1 cellular context compared by ENCODE assay signal in genomic region chr12:112734859-112735258, GRCh38.
TF ChIP-seq lines count a peak whose summit lies in the region.

No MANE protein-coding gene starts in this region.

TF ChIP-seq in GM23338, 12 proteins besides CTCF, POLR2A, EP300 and RAD21 (continued from another document):
- TF ChIP-seq CREB1 (CRISPR knock-in tag; IDR thresholded peaks at IDR 0.05; ENCODE audit: low read depth) (no peak), JUNB (IDR thresholded peaks at IDR 0.05; ENCODE audit: unreplicated experiment) (no peak)
- TF ChIP-seq, protein P1, sequence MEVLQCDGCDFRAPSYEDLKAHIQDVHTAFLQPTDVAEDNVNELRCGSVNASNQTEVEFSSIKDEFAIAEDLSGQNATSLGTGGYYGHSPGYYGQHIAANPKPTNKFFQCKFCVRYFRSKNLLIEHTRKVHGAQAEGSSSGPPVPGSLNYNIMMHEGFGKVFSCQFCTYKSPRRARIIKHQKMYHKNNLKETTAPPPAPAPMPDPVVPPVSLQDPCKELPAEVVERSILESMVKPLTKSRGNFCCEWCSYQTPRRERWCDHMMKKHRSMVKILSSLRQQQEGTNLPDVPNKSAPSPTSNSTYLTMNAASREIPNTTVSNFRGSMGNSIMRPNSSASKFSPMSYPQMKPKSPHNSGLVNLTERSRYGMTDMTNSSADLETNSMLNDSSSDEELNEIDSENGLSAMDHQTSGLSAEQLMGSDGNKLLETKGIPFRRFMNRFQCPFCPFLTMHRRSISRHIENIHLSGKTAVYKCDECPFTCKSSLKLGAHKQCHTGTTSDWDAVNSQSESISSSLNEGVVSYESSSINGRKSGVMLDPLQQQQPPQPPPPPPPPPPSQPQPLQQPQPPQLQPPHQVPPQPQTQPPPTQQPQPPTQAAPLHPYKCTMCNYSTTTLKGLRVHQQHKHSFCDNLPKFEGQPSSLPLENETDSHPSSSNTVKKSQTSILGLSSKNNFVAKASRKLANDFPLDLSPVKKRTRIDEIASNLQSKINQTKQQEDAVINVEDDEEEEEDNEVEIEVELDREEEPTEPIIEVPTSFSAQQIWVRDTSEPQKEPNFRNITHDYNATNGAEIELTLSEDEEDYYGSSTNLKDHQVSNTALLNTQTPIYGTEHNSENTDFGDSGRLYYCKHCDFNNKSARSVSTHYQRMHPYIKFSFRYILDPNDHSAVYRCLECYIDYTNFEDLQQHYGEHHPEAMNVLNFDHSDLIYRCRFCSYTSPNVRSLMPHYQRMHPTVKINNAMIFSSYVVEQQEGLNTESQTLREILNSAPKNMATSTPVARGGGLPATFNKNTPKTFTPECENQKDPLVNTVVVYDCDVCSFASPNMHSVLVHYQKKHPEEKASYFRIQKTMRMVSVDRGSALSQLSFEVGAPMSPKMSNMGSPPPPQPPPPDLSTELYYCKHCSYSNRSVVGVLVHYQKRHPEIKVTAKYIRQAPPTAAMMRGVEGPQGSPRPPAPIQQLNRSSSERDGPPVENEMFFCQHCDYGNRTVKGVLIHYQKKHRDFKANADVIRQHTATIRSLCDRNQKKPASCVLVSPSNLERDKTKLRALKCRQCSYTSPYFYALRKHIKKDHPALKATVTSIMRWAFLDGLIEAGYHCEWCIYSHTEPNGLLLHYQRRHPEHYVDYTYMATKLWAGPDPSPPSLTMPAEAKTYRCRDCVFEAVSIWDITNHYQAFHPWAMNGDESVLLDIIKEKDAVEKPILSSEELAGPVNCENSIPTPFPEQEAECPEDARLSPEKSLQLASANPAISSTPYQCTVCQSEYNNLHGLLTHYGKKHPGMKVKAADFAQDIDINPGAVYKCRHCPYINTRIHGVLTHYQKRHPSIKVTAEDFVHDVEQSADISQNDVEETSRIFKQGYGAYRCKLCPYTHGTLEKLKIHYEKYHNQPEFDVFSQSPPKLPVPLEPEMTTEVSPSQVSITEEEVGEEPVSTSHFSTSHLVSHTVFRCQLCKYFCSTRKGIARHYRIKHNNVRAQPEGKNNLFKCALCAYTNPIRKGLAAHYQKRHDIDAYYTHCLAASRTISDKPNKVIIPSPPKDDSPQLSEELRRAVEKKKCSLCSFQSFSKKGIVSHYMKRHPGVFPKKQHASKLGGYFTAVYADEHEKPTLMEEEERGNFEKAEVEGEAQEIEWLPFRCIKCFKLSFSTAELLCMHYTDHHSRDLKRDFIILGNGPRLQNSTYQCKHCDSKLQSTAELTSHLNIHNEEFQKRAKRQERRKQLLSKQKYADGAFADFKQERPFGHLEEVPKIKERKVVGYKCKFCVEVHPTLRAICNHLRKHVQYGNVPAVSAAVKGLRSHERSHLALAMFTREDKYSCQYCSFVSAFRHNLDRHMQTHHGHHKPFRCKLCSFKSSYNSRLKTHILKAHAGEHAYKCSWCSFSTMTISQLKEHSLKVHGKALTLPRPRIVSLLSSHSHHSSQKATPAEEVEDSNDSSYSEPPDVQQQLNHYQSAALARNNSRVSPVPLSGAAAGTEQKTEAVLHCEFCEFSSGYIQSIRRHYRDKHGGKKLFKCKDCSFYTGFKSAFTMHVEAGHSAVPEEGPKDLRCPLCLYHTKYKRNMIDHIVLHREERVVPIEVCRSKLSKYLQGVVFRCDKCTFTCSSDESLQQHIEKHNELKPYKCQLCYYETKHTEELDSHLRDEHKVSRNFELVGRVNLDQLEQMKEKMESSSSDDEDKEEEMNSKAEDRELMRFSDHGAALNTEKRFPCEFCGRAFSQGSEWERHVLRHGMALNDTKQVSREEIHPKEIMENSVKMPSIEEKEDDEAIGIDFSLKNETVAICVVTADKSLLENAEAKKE (CRISPR knock-in tag; IDR thresholded peaks at IDR 0.05), result no peak
